ENCODE assay signal across 22 cellular contexts in the genomic region with DNA sequence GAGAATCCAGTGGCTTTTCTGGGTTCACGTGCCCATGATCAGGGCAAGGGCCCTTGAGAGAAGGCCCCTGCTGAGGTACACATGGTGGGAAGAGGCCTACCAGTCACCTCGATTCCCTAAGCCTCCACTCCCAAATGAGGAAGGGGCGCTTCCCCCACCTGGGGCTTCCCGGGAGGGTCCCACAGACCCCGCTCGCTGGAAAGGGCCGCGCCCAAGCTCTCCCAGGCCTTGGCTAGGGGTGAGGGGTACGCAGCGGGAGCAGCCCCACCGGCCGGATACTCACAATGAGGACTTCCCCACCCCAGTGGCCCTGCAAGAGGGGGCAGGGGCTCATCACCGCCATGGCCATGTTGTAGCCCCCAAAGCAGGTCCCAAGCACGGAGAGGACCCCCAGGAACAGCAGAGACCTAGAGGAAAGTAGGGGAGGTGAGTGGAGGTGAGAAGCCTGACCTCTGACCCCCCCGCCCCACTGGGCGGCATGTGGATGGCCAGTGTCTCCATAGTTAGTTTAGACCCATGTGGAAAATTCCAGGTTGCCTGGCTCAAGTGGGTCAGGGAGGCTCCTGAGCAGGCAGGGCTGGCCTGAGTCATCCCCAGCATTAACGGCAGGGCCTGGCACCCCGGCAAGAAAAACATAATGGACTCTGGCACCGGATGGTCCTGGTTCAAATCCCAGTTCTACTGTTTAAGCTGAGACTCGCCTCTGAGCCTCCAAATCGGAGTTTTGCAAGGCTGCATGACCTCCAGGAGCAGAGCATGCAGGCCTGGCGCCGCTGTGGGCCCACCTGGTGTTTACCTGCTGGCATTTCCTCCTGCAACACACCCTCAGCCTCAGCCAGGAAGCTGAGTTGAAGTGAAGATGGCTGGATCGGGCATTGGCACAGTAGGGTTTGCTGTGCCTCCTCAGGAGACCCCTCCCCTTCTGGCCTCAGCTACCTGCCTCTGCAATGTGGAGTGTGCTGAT. TPM values are rescaled to one million over a fixed set of nuclear protein-coding genes. Genes with fewer than 3 reads are reported as not detected.
A peak's percentile ranks its signal among the peaks of the same experiment; 100 is the strongest.
DNase-seq lines count a peak whose midpoint lies in the region; ATAC-seq, FAIRE-seq and TF ChIP-seq lines count a peak whose summit lies in the region.
"Had no signal": no experiment of that assay in that cellular context is flagged by ENCODE, and none has a peak within 500 bp of the region (broad histone marks: within the 10 kb centered on the region; RNA-seq: fewer than 3 reads in every experiment).

No MANE protein-coding gene starts in this region.

- no peaks in the 10 kb centered on the region for H3K9me3 ChIP-seq in HepG2 (ENCODE audit: low read length)
- H3K9me3 ChIP-seq in testis = no peaks in the 10 kb centered on the region
- H3K9me3 ChIP-seq in colonic mucosa = no peaks in the 10 kb centered on the region
- H3K9me3 ChIP-seq: BE2C had no signal

- no peak overlapping the region for H2AFZ ChIP-seq in HepG2 (ENCODE audit: low read length)

- H3K36me3 ChIP-seq in HepG2 (replicated peaks in 1 of 2; ENCODE audit: control insufficient read depth in 1 of 2, insufficient read depth in 2 of 2, low read length in 2 of 2) = no peaks in the 10 kb centered on the region
- no peaks in the 10 kb centered on the region for H3K36me3 ChIP-seq in testis (ENCODE audit: low read depth, missing control alignments)
- no peaks in the 10 kb centered on the region for H3K36me3 ChIP-seq in colonic mucosa
- H3K36me3 ChIP-seq: BE2C had no signal

- TF ChIP-seq POLR2A in H54 (IDR thresholded peaks at IDR 0.05; ENCODE audit: low read depth, low read length) = no peak
- TF ChIP-seq POLR2A in HepG2 (IDR thresholded peaks at IDR 0.05; ENCODE audit: insufficient read depth in 1 of 2, low read depth in 2 of 2, low read length in 2 of 2) = no peak
- TF ChIP-seq POLR2A in testis (IDR thresholded peaks at IDR 0.05) = no peak

- H4K20me1 ChIP-seq in HepG2 (ENCODE audit: insufficient read depth, low read length) = no peaks in the 10 kb centered on the region

- no peak overlapping the region for H3K4me3 ChIP-seq in HepG2 (replicated peaks in 1 of 3; ENCODE audit: insufficient read depth in 1 of 3, low read depth in 2 of 3, low read length in 3 of 3)
- H3K4me3 ChIP-seq in testis = peak overlapping the region; percentile 38 to 39
- H3K4me3 ChIP-seq in colonic mucosa = no peak overlapping the region
- H3K4me3 ChIP-seq: GM12878 had no signal

- H3K4me1 ChIP-seq in HepG2 (ENCODE audit: insufficient read depth, low read length) (peaks cover 5% of the 10 kb centered on the region; the same call in 1 of the 2 replicates), testis (no peaks in the 10 kb centered on the region), colonic mucosa (no peaks in the 10 kb centered on the region)
- H3K4me1 ChIP-seq: BE2C had no signal

- FAIRE-seq in H54 (lab: Jason Lieb, UNC) (no peak), HepG2 (lab: Jason Lieb, UNC) (no peak)
- FAIRE-seq: GM12878, GM19239 had no signal

- peak; percentile 9 for ATAC-seq in HepG2
- ATAC-seq in HG02642 (IDR thresholded peaks at IDR 0.05; ENCODE audit: poor library complexity, unreplicated experiment) = no peak
- ATAC-seq in GM18867 (IDR thresholded peaks at IDR 0.05; ENCODE audit: unreplicated experiment) = no peak
- ATAC-seq: PC-3 had no signal

- no peak overlapping the region for H3K9ac ChIP-seq in HepG2 (ENCODE audit: insufficient read depth, low read depth, low read length)
- H3K9ac ChIP-seq in colonic mucosa (ENCODE audit: low read depth in 2 of 2, low read length in 2 of 2) = no peak overlapping the region
- H3K9ac ChIP-seq: KMS-11 had no signal

- DNase-seq in H54 (ENCODE audit: insufficient read length, low spot score) (peak; percentile 39), NCI-H69 (lab: John Stamatoyannopoulos, UW) (peak; percentile 13), HepG2 (ENCODE audit: low spot score) (no peak), testis (no peak), AG20443 (ENCODE audit: low spot score) (no peak), colonic mucosa (no peak)
- DNase-seq: DMS153, HCEC 1CT, NCI-H1417 treated with DMSO at 0.1 percent for 48 hours, NCI-H226, NCI-H524, PC-3, SIG-M5 had no signal

- TF ChIP-seq EP300 in HepG2 (IDR thresholded peaks at IDR 0.05; ENCODE audit: low read depth in 2 of 2, low read length in 2 of 2) = peak in 1 of 2 experiments; percentile 15; a peak in 1 of 4 replicates
- no peak for TF ChIP-seq EP300 in HepG2 (CRISPR knock-in tag; IDR thresholded peaks at IDR 0.05; ENCODE audit: borderline replicate concordance)

- no peak for TF ChIP-seq RAD21 in HepG2 (CRISPR knock-in tag; IDR thresholded peaks at IDR 0.05)

- TF ChIP-seq CTCF in HepG2 (CRISPR knock-in tag; IDR thresholded peaks at IDR 0.05) = no peak
- TF ChIP-seq CTCF in testis (IDR thresholded peaks at IDR 0.05) = no peak
- no peak for TF ChIP-seq CTCF in colonic mucosa (IDR thresholded peaks at IDR 0.05)

- H3K27me3 ChIP-seq in HepG2 (ENCODE audit: control insufficient read depth in 1 of 2, insufficient read depth in 2 of 2, low read length in 2 of 2) (peaks cover 4 to 65% of the 10 kb centered on the region in 2 experiments; a peak in 4 of 5 replicates), testis (no peaks in the 10 kb centered on the region), colonic mucosa (no peaks in the 10 kb centered on the region)
- H3K27me3 ChIP-seq: BE2C had no signal

- H3K27ac ChIP-seq in HepG2 (ENCODE audit: extremely low read length, insufficient read depth, low read length) (no peak overlapping the region), testis (no peak overlapping the region), colonic mucosa (no peak overlapping the region)
- H3K27ac ChIP-seq: KMS-11, RWPE1 had no signal

- intact Hi-C loops in HepG2 (cut with micrococcal nuclease; ENCODE audit: unreplicated experiment) (no loop called here), testis (cut with DNase I; ENCODE audit: low total_unique reads) (no loop called here), colonic mucosa (cut with DNase I) (no loop called here)

- BruUV-seq in HepG2 (replicated peaks; lab: Mats Ljungman, UMichigan) = no TSS peak

- in situ Hi-C loops in HepG2 (cut with HindIII; ENCODE audit: extremely low pct_ligation_motif_present, low pct_unique_long_range_greater_than_20kb) = no loop called here

- POLR2A ChIA-PET in HepG2 (lab: Yijun Ruan, JAX) = no interaction called here

- H3K79me2 ChIP-seq in HepG2 (ENCODE audit: insufficient read depth, low read length) = no peaks in the 10 kb centered on the region

- H3K4me2 ChIP-seq in HepG2 (ENCODE audit: low read depth, low read length) = no peak overlapping the region
- H3K4me2 ChIP-seq: KMS-11 had no signal

- CTCF ChIA-PET in HepG2 (lab: Yijun Ruan, JAX; ENCODE audit: low intra/inter-chr PET ratio, low total read pairs) = interaction anchor here (1.7 kb wide), 1 partner anchor 195 kb away, joined by 6 read pairs; no protein-coding TSS in a partner anchor

- WGBS in HepG2 (ENCODE audit: low lambda C conversion rate) = 48% methylated on average over 20 of the region's 24 CpGs
- 79 to 86% methylated on average over 1 to 24 of the region's 24 CpGs for WGBS in testis, 2 donors

TF ChIP-seq in HepG2, 621 proteins besides CTCF, POLR2A, EP300 and RAD21 (continues in another document):
- no peak for TF ChIP-seq CCAR2 (optimal IDR thresholded peaks at IDR 0.05; ENCODE audit: low read depth, low read length)

RNA-seq across cellular contexts. Expression of gene SLC52A3, which starts 6.6 kb away (rescaled TPM):
- total RNA-seq in HepG2 (2016; rRNA removed; fragmentation: Illumina TruSeq; extraction: Trizol) (not detected in 2 replicates), testis (100 to 1,000 TPM; 187 to 247 TPM), colonic mucosa (10 to 100 TPM; 15.6 to 19.7 TPM)
- total RNA-seq in HepG2 (2016; cell fraction: cytosol; rRNA removed; fragmentation: Illumina TruSeq; extraction: Trizol; ENCODE audit: low read depth) = not detected in 2 replicates
- 0.04 TPM in 1 of 2 replicates, not detected in the other for total RNA-seq in HepG2 (2016; cell fraction: insoluble cytoplasmic fraction; rRNA removed; fragmentation: Illumina TruSeq; extraction: Trizol)
- total RNA-seq in HepG2 (2016; cell fraction: membrane; rRNA removed; fragmentation: Illumina TruSeq; extraction: Trizol) = not detected in 2 replicates
- total RNA-seq in HepG2 (2016; cell fraction: nucleus; rRNA removed; fragmentation: Illumina TruSeq; extraction: Trizol) = not detected in 2 replicates
- polyA plus RNA-seq in HepG2 (2011; rRNA removed) (0.03 TPM in 1 of 2 replicates, not detected in the other), testis (ENCODE audit: insufficient read depth, low read depth, low replicate concordance) (130 TPM)
- polyA plus RNA-seq in HepG2 (2011; cell fraction: cytosol; rRNA removed) = 0.06 TPM in 1 of 2 replicates, not detected in the other
- not detected in 2 replicates for polyA plus RNA-seq in HepG2 (2011; cell fraction: nucleus; rRNA removed)
- polyA plus RNA-seq in HepG2 (2012) = 0.05 TPM in 1 of 2 replicates, not detected in the other
- polyA plus RNA-seq in HepG2 (2016; cell fraction: cytosol; fragmentation: Illumina TruSeq; extraction: Trizol; ENCODE audit: low read depth) = not detected in 2 replicates
- polyA plus RNA-seq in HepG2 (2016; cell fraction: insoluble cytoplasmic fraction; fragmentation: Illumina TruSeq; extraction: Trizol; ENCODE audit: low read depth) = not detected in 2 replicates
- not detected in 2 replicates for polyA plus RNA-seq in HepG2 (2016; cell fraction: membrane; fragmentation: Illumina TruSeq; extraction: Trizol; ENCODE audit: low read depth)
- not detected in 2 replicates for polyA plus RNA-seq in HepG2 (2016; cell fraction: nucleus; fragmentation: Illumina TruSeq; extraction: Trizol; ENCODE audit: insufficient read depth, low read depth)
- polyA minus RNA-seq in HepG2 (2011; rRNA and poly(A)+ RNA removed; ENCODE audit: low replicate concordance) = 0.70 TPM in 1 of 2 replicates, not detected in the other
- not detected in 2 replicates for polyA minus RNA-seq in HepG2 (2011; cell fraction: cytosol; rRNA and poly(A)+ RNA removed)
- not detected in 2 replicates for polyA minus RNA-seq in HepG2 (2011; cell fraction: nucleus; rRNA and poly(A)+ RNA removed)
- total RNA-seq: CD4-positive, CD25-positive, alpha-beta regulatory T cell; GM12878 had no signal
- polyA plus RNA-seq: AG04450; CD4-positive, CD25-positive, alpha-beta regulatory T cell; GM12878 had no signal

Comparison
In these comparisons a context has a peak if more than half of its experiments do, and no peak if none do; other contexts are left out.
1. DNase-seq: peak in H54 (single experiment) and NCI-H69 (single experiment); none in HepG2 (single experiment), testis (single experiment), AG20443 (single experiment) and colonic mucosa (single experiment).
2. H3K4me3 ChIP-seq: peak in testis (2 of 2); none in HepG2 (0 of 3) and colonic mucosa (single experiment).
3. RNA of gene SLC52A3, which starts 6.6 kb away (total RNA-seq): 187 to 247 TPM in testis and 15.6 to 19.7 TPM in colonic mucosa; 0.04 TPM in HepG2; every median in the first group is over 10 times any median in the second.